8 cellular contexts compared by ENCODE assay signal in genomic region chr6:116764961-116765841, GRCh38. TPM values are rescaled to one million over a fixed set of nuclear protein-coding genes. Genes with fewer than 3 reads are reported as not detected.
DNase-seq lines count a peak whose midpoint lies in the region; ATAC-seq and TF ChIP-seq lines count a peak whose summit lies in the region.

FAM162B (minus strand) TSS chr6:116765719; CDS start chr6:116765576, 143 bp downstream.

- 2% methylated on average over 89 of the region's 89 CpGs for WGBS in right cardiac atrium

- peaks cover 0 to 19% of the 10 kb centered on the region in 2 donors for H3K27me3 ChIP-seq in breast epithelium
- no peaks in the 10 kb centered on the region for H3K27me3 ChIP-seq in right cardiac atrium (ENCODE audit: control insufficient read depth, insufficient read depth)

- DNase-seq in breast epithelium (ENCODE audit: low spot score in 2 of 2), result no peak
- no peak for DNase-seq in MCF 10A (ENCODE audit: unreplicated experiment)
- DNase-seq in activated naive CD8-positive, alpha-beta T cell treated with anti-CD3 and anti-CD28 coated beads for 36 hours, result peak; percentile 7
- DNase-seq in right cardiac atrium, result peak; percentile 46 to 83 (median 75)
- peak; percentile 83 for DNase-seq in retina
- DNase-seq in NOMO-1 treated with DMSO at 0.1 percent for 48 hours (lab: John Stamatoyannopoulos, UW; ENCODE audit: unreplicated experiment), result no peak

- H3K4me1 Mint-ChIP-seq in MCF 10A (ENCODE audit: insufficient read depth, unreplicated experiment), result no peaks in the 10 kb centered on the region
- peaks cover 6% of the 10 kb centered on the region for H3K4me1 Mint-ChIP-seq in activated naive CD8-positive, alpha-beta T cell treated with anti-CD3 and anti-CD28 coated beads for 36 hours

- H3K36me3 Mint-ChIP-seq in MCF 10A (ENCODE audit: insufficient read depth, unreplicated experiment), result no peaks in the 10 kb centered on the region
- no peaks in the 10 kb centered on the region for H3K36me3 Mint-ChIP-seq in activated naive CD8-positive, alpha-beta T cell treated with anti-CD3 and anti-CD28 coated beads for 36 hours

- H3K27ac ChIP-seq in breast epithelium, result peak within 1 kb of the TSS in 1 of 2 donors; percentile 51
- H3K27ac ChIP-seq in right cardiac atrium (ENCODE audit: low read length), result no peak within 1 kb of the TSS

- H3K9me3 ChIP-seq in breast epithelium (no peaks in the 10 kb centered on the region), right cardiac atrium (ENCODE audit: control insufficient read depth, low read length) (no peaks in the 10 kb centered on the region)

- no peaks in the 10 kb centered on the region for H3K36me3 ChIP-seq in breast epithelium

- TF ChIP-seq POLR2A in breast epithelium (IDR thresholded peaks at IDR 0.05), result no peak

- H3K27ac Mint-ChIP-seq in MCF 10A (ENCODE audit: low read depth, unreplicated experiment), result no peak within 1 kb of the TSS
- no peak within 1 kb of the TSS for H3K27ac Mint-ChIP-seq in activated naive CD8-positive, alpha-beta T cell treated with anti-CD3 and anti-CD28 coated beads for 36 hours

- no peak within 1 kb of the TSS for H3K4me3 Mint-ChIP-seq in MCF 10A (ENCODE audit: unreplicated experiment)
- peak within 1 kb of the TSS; percentile 62 for H3K4me3 Mint-ChIP-seq in activated naive CD8-positive, alpha-beta T cell treated with anti-CD3 and anti-CD28 coated beads for 36 hours

- BruUV-seq in MCF 10A (replicated peaks; lab: Mats Ljungman, UMichigan), result no TSS peak

- ATAC-seq in right cardiac atrium (peak; percentile 85 to 91), GM19452 (IDR thresholded peaks at IDR 0.05; ENCODE audit: unreplicated experiment) (no peak), HG02870 (IDR thresholded peaks at IDR 0.05; ENCODE audit: unreplicated experiment) (no peak)

- POLR2A ChIA-PET in MCF 10A (lab: Yijun Ruan, JAX), result no interaction called here

- H3K4me3 ChIP-seq in breast epithelium, result peak within 1 kb of the TSS; percentile 50 to 73 (median 50)
- H3K4me3 ChIP-seq in right cardiac atrium (ENCODE audit: low read length), result peak within 1 kb of the TSS; percentile 55

- H3K9me3 Mint-ChIP-seq in MCF 10A (ENCODE audit: unreplicated experiment), result no peaks in the 10 kb centered on the region
- H3K9me3 Mint-ChIP-seq in activated naive CD8-positive, alpha-beta T cell treated with anti-CD3 and anti-CD28 coated beads for 36 hours, result no peaks in the 10 kb centered on the region

- TF ChIP-seq CTCF in breast epithelium (IDR thresholded peaks at IDR 0.05), result no peak
- TF ChIP-seq CTCF in MCF 10A (IDR thresholded peaks at IDR 0.05; ENCODE audit: unreplicated experiment), result no peak

- H3K27me3 Mint-ChIP-seq in MCF 10A (ENCODE audit: insufficient read depth, unreplicated experiment), result peaks cover 25% of the 10 kb centered on the region
- peaks cover 55% of the 10 kb centered on the region for H3K27me3 Mint-ChIP-seq in activated naive CD8-positive, alpha-beta T cell treated with anti-CD3 and anti-CD28 coated beads for 36 hours

- H3K4me1 ChIP-seq in breast epithelium (no peaks in the 10 kb centered on the region), right cardiac atrium (ENCODE audit: control insufficient read depth, insufficient read depth, low read length) (no peaks in the 10 kb centered on the region)

- intact Hi-C loops in breast epithelium (cut with DNase I; ENCODE audit: low total_unique reads), result no loop called here
- intact Hi-C loops in MCF 10A (cut with micrococcal nuclease), result no loop called here
- intact Hi-C loops in right cardiac atrium (cut with DNase I), result no loop called here

- CTCF ChIA-PET in MCF 10A (lab: Yijun Ruan, JAX), result interaction anchor here (0.6 kb wide), 1 partner anchor 49 kb away, joined by 4 read pairs; no protein-coding TSS in a partner anchor

RNA-seq across cellular contexts. Expression of gene FAM162B, which starts in this region (rescaled TPM):
- total RNA-seq in breast epithelium (10 to 100 TPM in 1 of 3 donors, 1 to 10 TPM in 2; 3.7 to 11.8 (median 6.9) TPM), MCF 10A (2022) (not detected in 2 replicates), right cardiac atrium (1 to 10 TPM in 3 of 4 donors, under 1 TPM in 1; 0.70 to 3.1 (median 2.2) TPM)
- not detected for total RNA-seq in activated naive CD8-positive, alpha-beta T cell treated with anti-CD3 and anti-CD28 coated beads for 36 hours
- polyA plus RNA-seq in right cardiac atrium, result 3.9 TPM

Comparison
In these comparisons a context has a peak if more than half of its experiments do, and no peak if none do; other contexts are left out.
1. Peak in DNase-seq in activated naive CD8-positive, alpha-beta T cell treated with anti-CD3 and anti-CD28 coated beads for 36 hours; RNA of the gene not detected or under 1 TPM.
2. DNase-seq: peak in right cardiac atrium (3 of 3) and retina (single experiment); none in breast epithelium (0 of 2), MCF 10A (single experiment) and NOMO-1 treated with DMSO at 0.1 percent for 48 hours (single experiment).
3. ATAC-seq: peak in right cardiac atrium (2 of 2); none in GM19452 (single experiment) and HG02870 (single experiment).